In genomic region chr16:50539053-50539615, GRCh38 we compare ENCODE assay signal across 28 cellular contexts. TPM values are rescaled to one million over a fixed set of nuclear protein-coding genes. Genes with fewer than 3 reads are reported as not detected.
DNase-seq lines count a peak whose midpoint lies in the region; ATAC-seq and TF ChIP-seq lines count a peak whose summit lies in the region.
"Had no signal": no experiment of that assay in that cellular context is flagged by ENCODE, and none has a peak within 500 bp of the region (broad histone marks: within the 10 kb centered on the region; RNA-seq: fewer than 3 reads in every experiment).

No MANE protein-coding gene starts in this region.

- H2AFZ ChIP-seq in OCI-LY3 (ENCODE audit: low read depth, low read length), result peak overlapping the region; percentile 68; the same call in 1 of the 2 replicates
- no peak overlapping the region for H2AFZ ChIP-seq in neural progenitor cell (replicated peaks)

- peak overlapping the region in 9 of 11 experiments; percentile 39 to 77 (median 67); a peak in 18 of 22 replicates for H3K4me2 ChIP-seq in BLaER1 treated with 17β-estradiol and CSF1 and Interleukin-3, amounts not matched to agents 10 nM and 100 nM
- H3K4me2 ChIP-seq in OCI-LY3 (ENCODE audit: low read length), result peak overlapping the region; percentile 76
- peak overlapping the region; percentile 25 for H3K4me2 ChIP-seq in neural progenitor cell

- no peaks in the 10 kb centered on the region for H3K36me3 ChIP-seq in BLaER1 treated with 17β-estradiol and CSF1 and Interleukin-3, amounts not matched to agents 10 nM and 100 nM
- H3K36me3 ChIP-seq in OCI-LY3 (replicated peaks; ENCODE audit: low read depth, low read length) (no peaks in the 10 kb centered on the region), neural progenitor cell (no peaks in the 10 kb centered on the region)
- H3K36me3 ChIP-seq: adrenal gland, upper lobe of left lung had no signal

- peaks cover 25% of the 10 kb centered on the region for H3F3A ChIP-seq in neural progenitor cell (ENCODE audit: low read depth)

- ATAC-seq in GM21528 (IDR thresholded peaks at IDR 0.05; ENCODE audit: low FRiP score, unreplicated experiment), result no peak
- ATAC-seq in HG03442 (IDR thresholded peaks at IDR 0.05; ENCODE audit: unreplicated experiment), result no peak
- ATAC-seq: GM12878; psoas muscle; stimulated activated effector memory CD8-positive, alpha-beta T cell treated with anti-CD3 and anti-CD28 coated beads, Interleukin-12 subunit alpha, Interleukin-12 subunit beta, amount 100 ng/mL, for 72 hours; T-helper 17 cell had no signal

- H4K20me1 ChIP-seq in BLaER1 treated with 17β-estradiol and CSF1 and Interleukin-3, amounts not matched to agents 10 nM and 100 nM, result no peaks in the 10 kb centered on the region; a peak in 1 of 22 replicates
- no peaks in the 10 kb centered on the region for H4K20me1 ChIP-seq in OCI-LY3 (ENCODE audit: insufficient read depth, low read length)
- no peaks in the 10 kb centered on the region for H4K20me1 ChIP-seq in neural progenitor cell (ENCODE audit: low read depth)

- peaks cover 46% of the 10 kb centered on the region for H3K4me1 Mint-ChIP-seq in neural progenitor cell
- H3K4me1 Mint-ChIP-seq: B cell; stimulated activated effector memory CD8-positive, alpha-beta T cell treated with anti-CD3 and anti-CD28 coated beads, Interleukin-12 subunit alpha, Interleukin-12 subunit beta, amount 100 ng/mL, for 72 hours had no signal

- no peaks in the 10 kb centered on the region for H3K79me2 ChIP-seq in OCI-LY3 (ENCODE audit: low read length)
- no peaks in the 10 kb centered on the region for H3K79me2 ChIP-seq in neural progenitor cell (ENCODE audit: low read depth)

- peaks cover 5% of the 10 kb centered on the region for H3K9me3 Mint-ChIP-seq in neural progenitor cell

- peak overlapping the region; percentile 73 for H3K4me3 Mint-ChIP-seq in neural progenitor cell
- H3K4me3 Mint-ChIP-seq: activated CD4-positive, alpha-beta memory T cell treated with anti-CD3 and anti-CD28 coated beads for 36 hours; activated naive CD4-positive, alpha-beta T cell treated with anti-CD3 and anti-CD28 coated beads for 36 hours; B cell; stimulated activated effector memory CD8-positive, alpha-beta T cell treated with anti-CD3 and anti-CD28 coated beads, Interleukin-12 subunit alpha, Interleukin-12 subunit beta, amount 100 ng/mL, for 72 hours; T-helper 17 cell had no signal

- peaks cover 0 to 20% (median 10%) of the 10 kb centered on the region in 11 experiments; a peak in 14 of 22 replicates for H3K9me3 ChIP-seq in BLaER1 treated with 17β-estradiol and CSF1 and Interleukin-3, amounts not matched to agents 10 nM and 100 nM (replicated peaks in 1 of 11)
- H3K9me3 ChIP-seq in OCI-LY3 (ENCODE audit: insufficient read depth, low read length) (no peaks in the 10 kb centered on the region), neural progenitor cell (ENCODE audit: low read depth) (no peaks in the 10 kb centered on the region)
- H3K9me3 ChIP-seq: adrenal gland, psoas muscle, upper lobe of left lung had no signal

- H3K27me3 Mint-ChIP-seq in neural progenitor cell (ENCODE audit: insufficient read depth, low read depth), result peaks cover 16% of the 10 kb centered on the region
- H3K27me3 Mint-ChIP-seq: activated CD4-positive, alpha-beta memory T cell treated with anti-CD3 and anti-CD28 coated beads for 36 hours had no signal

- no peak for TF ChIP-seq CTCF in OCI-LY3 (IDR thresholded peaks at IDR 0.05; ENCODE audit: low read depth, low read length)
- TF ChIP-seq CTCF in neural progenitor cell (IDR thresholded peaks at IDR 0.05), result no peak

- peaks cover 0 to 6% (median 0%) of the 10 kb centered on the region in 11 experiments; a peak in 2 of 22 replicates for H3K27me3 ChIP-seq in BLaER1 treated with 17β-estradiol and CSF1 and Interleukin-3, amounts not matched to agents 10 nM and 100 nM
- H3K27me3 ChIP-seq in OCI-LY3 (ENCODE audit: low read depth, low read length), result no peaks in the 10 kb centered on the region
- peaks cover 22% of the 10 kb centered on the region for H3K27me3 ChIP-seq in neural progenitor cell
- H3K27me3 ChIP-seq: adrenal gland, upper lobe of left lung had no signal

- peaks cover 0 to 23% (median 15%) of the 10 kb centered on the region in 10 experiments; a peak in 15 of 20 replicates for H3K4me1 ChIP-seq in BLaER1 treated with 17β-estradiol and CSF1 and Interleukin-3, amounts not matched to agents 10 nM and 100 nM
- H3K4me1 ChIP-seq in OCI-LY3 (ENCODE audit: low read length), result peaks cover 16% of the 10 kb centered on the region
- H3K4me1 ChIP-seq in neural progenitor cell, result peaks cover 24% of the 10 kb centered on the region
- H3K4me1 ChIP-seq: adrenal gland, psoas muscle, upper lobe of left lung had no signal

- DNase-seq in globus pallidus (ENCODE audit: low spot score), result peak; percentile 60
- DNase-seq in neural progenitor cell (ENCODE audit: low spot score), result peak; percentile 59
- DNase-seq in NK-92 treated with Interleukin-12 subunit alpha and Interleukin-12 subunit beta, amount 100 ng/mL, for 24 hours (lab: John Stamatoyannopoulos, UW), result no peak
- DNase-seq in activated CD4-positive, alpha-beta T cell treated with anti-CD3 and anti-CD28 coated beads, Interleukin-2, amount 50 U/mL, for 1 hour, result no peak
- DNase-seq: ACHN; activated CD4-positive, alpha-beta memory T cell treated with anti-CD3 and anti-CD28 coated beads for 36 hours; activated CD4-positive, CD25-positive, alpha-beta regulatory T cell treated with anti-CD3 and anti-CD28 coated beads, Interleukin-2, amount 50 U/mL, for 72 hours; activated naive CD4-positive, alpha-beta T cell treated with anti-CD3 and anti-CD28 coated beads for 36 hours; adrenal gland; cerebellar nuclear complex; DMS153; mesenchymal stem cell; NCI-H1436 treated with DMSO at 0.1 percent for 48 hours; NCI-H2107; NCI-H446 treated with DMSO at 0.1 percent for 48 hours; NCI-H82; occipital lobe; psoas muscle; T-helper 17 cell; upper lobe of left lung had no signal

- H3K36me3 Mint-ChIP-seq in neural progenitor cell, result no peaks in the 10 kb centered on the region
- H3K36me3 Mint-ChIP-seq: activated CD4-positive, alpha-beta memory T cell treated with anti-CD3 and anti-CD28 coated beads for 36 hours had no signal

- H3K27ac Mint-ChIP-seq in neural progenitor cell, result peak overlapping the region; percentile 80
- H3K27ac Mint-ChIP-seq: activated CD4-positive, alpha-beta memory T cell treated with anti-CD3 and anti-CD28 coated beads for 36 hours; activated naive CD4-positive, alpha-beta T cell treated with anti-CD3 and anti-CD28 coated beads for 36 hours; B cell; stimulated activated effector memory CD8-positive, alpha-beta T cell treated with anti-CD3 and anti-CD28 coated beads, Interleukin-12 subunit alpha, Interleukin-12 subunit beta, amount 100 ng/mL, for 72 hours; T-helper 17 cell had no signal

- peak overlapping the region in 1 of 11 experiments; percentile 29; a peak in 1 of 22 replicates for H3K9ac ChIP-seq in BLaER1 treated with 17β-estradiol and CSF1 and Interleukin-3, amounts not matched to agents 10 nM and 100 nM
- H3K9ac ChIP-seq in OCI-LY3 (ENCODE audit: low read length) (0 out of 2 replicates have a peak overlapping the region, but pooled peaks have one; percentile 25), neural progenitor cell (no peak overlapping the region)

- no peak overlapping the region for H3K27ac ChIP-seq in BLaER1 treated with 17β-estradiol and CSF1 and Interleukin-3, amounts not matched to agents 10 nM and 100 nM
- no peak overlapping the region for H3K27ac ChIP-seq in OCI-LY3 (ENCODE audit: low read length)
- no peak overlapping the region for H3K27ac ChIP-seq in neural progenitor cell
- H3K27ac ChIP-seq: adrenal gland, psoas muscle, upper lobe of left lung had no signal

- no peak overlapping the region for H3K4me3 ChIP-seq in BLaER1 treated with 17β-estradiol and CSF1 and Interleukin-3, amounts not matched to agents 10 nM and 100 nM
- H3K4me3 ChIP-seq in OCI-LY3 (ENCODE audit: low read length) (peak overlapping the region; percentile 42), neural progenitor cell (no peak overlapping the region)
- H3K4me3 ChIP-seq: adrenal gland, GM12878, psoas muscle, upper lobe of left lung had no signal

RNA-seq across cellular contexts. Expression of gene NKD1, which starts 9.1 kb away (rescaled TPM):
- 3.3 and 5.3 TPM in 2 replicates for total RNA-seq in neural progenitor cell (ENCODE audit: low replicate concordance)
- total RNA-seq: endothelial cell of umbilical vein had no signal

Comparison
In these comparisons a context has a peak if more than half of its experiments do, and no peak if none do; other contexts are left out.
1. H3K4me2 ChIP-seq: peak in every context shown above with its lines; median percentile 76 in OCI-LY3; 67 in BLaER1 treated with 17β-estradiol and CSF1 and Interleukin-3, amounts not matched to agents 10 nM and 100 nM; 25 in neural progenitor cell.
2. DNase-seq: peak in globus pallidus (single experiment) and neural progenitor cell (single experiment); none in NK-92 treated with Interleukin-12 subunit alpha and Interleukin-12 subunit beta, amount 100 ng/mL, for 24 hours (single experiment) and activated CD4-positive, alpha-beta T cell treated with anti-CD3 and anti-CD28 coated beads, Interleukin-2, amount 50 U/mL, for 1 hour (single experiment).